In the genomic region with DNA sequence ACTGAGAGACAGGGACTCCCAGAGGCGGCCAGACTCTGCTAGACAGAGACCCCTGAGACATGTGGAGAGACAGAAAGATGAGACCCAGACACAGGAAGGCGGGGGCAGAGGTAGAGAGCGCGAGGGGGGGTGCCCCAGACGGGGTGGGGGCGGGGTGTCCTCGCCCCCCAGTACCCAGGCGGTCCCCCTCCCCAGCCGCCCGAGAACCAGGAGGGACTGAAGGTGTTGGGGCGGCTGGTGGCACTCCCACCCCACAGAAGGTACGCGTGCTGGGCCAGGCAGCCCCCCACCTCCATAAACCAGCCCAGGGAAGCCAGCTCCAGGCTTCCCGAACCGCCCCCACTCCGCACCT, we compare ENCODE assay signal across 2 cellular contexts.
TF ChIP-seq lines count a peak whose summit lies in the region.

No MANE protein-coding gene starts in this region.

TF ChIP-seq in SK-N-SH, 30 proteins besides CTCF, POLR2A, EP300 and RAD21 (continued from another document):
- TF ChIP-seq, protein P1, sequence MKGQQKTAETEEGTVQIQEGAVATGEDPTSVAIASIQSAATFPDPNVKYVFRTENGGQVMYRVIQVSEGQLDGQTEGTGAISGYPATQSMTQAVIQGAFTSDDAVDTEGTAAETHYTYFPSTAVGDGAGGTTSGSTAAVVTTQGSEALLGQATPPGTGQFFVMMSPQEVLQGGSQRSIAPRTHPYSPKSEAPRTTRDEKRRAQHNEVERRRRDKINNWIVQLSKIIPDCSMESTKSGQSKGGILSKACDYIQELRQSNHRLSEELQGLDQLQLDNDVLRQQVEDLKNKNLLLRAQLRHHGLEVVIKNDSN (IDR thresholded peaks at IDR 0.05; ENCODE audit: borderline replicate concordance, low read depth) = no peak
- TF ChIP-seq, protein P2, sequence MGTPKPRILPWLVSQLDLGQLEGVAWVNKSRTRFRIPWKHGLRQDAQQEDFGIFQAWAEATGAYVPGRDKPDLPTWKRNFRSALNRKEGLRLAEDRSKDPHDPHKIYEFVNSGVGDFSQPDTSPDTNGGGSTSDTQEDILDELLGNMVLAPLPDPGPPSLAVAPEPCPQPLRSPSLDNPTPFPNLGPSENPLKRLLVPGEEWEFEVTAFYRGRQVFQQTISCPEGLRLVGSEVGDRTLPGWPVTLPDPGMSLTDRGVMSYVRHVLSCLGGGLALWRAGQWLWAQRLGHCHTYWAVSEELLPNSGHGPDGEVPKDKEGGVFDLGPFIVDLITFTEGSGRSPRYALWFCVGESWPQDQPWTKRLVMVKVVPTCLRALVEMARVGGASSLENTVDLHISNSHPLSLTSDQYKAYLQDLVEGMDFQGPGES (IDR thresholded peaks at IDR 0.05; ENCODE audit: low read depth, low read length) = no peak
- TF ChIP-seq CHD2 (IDR thresholded peaks at IDR 0.05; ENCODE audit: low read length, partially characterized antibody) (no peak), TAF1 (IDR thresholded peaks at IDR 0.05; ENCODE audit: borderline replicate concordance, low read depth, low read length) (no peak), MXI1 (IDR thresholded peaks at IDR 0.05; ENCODE audit: low read depth, low read length) (no peak), TEAD4 (IDR thresholded peaks at IDR 0.05; ENCODE audit: borderline replicate concordance, insufficient read depth) (no peak), FOXJ3 (CRISPR knock-in tag; IDR thresholded peaks at IDR 0.05) (no peak), RFX5 (IDR thresholded peaks at IDR 0.05; ENCODE audit: low read length) (no peak), FOXM1 (IDR thresholded peaks at IDR 0.05; ENCODE audit: low read depth) (no peak), NFIC (IDR thresholded peaks at IDR 0.05; ENCODE audit: borderline replicate concordance) (no peak)
- TF ChIP-seq, protein P3, sequence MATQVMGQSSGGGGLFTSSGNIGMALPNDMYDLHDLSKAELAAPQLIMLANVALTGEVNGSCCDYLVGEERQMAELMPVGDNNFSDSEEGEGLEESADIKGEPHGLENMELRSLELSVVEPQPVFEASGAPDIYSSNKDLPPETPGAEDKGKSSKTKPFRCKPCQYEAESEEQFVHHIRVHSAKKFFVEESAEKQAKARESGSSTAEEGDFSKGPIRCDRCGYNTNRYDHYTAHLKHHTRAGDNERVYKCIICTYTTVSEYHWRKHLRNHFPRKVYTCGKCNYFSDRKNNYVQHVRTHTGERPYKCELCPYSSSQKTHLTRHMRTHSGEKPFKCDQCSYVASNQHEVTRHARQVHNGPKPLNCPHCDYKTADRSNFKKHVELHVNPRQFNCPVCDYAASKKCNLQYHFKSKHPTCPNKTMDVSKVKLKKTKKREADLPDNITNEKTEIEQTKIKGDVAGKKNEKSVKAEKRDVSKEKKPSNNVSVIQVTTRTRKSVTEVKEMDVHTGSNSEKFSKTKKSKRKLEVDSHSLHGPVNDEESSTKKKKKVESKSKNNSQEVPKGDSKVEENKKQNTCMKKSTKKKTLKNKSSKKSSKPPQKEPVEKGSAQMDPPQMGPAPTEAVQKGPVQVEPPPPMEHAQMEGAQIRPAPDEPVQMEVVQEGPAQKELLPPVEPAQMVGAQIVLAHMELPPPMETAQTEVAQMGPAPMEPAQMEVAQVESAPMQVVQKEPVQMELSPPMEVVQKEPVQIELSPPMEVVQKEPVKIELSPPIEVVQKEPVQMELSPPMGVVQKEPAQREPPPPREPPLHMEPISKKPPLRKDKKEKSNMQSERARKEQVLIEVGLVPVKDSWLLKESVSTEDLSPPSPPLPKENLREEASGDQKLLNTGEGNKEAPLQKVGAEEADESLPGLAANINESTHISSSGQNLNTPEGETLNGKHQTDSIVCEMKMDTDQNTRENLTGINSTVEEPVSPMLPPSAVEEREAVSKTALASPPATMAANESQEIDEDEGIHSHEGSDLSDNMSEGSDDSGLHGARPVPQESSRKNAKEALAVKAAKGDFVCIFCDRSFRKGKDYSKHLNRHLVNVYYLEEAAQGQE (IDR thresholded peaks at IDR 0.05; ENCODE audit: low read depth, low read length) = no peak
- TF ChIP-seq, protein P4, sequence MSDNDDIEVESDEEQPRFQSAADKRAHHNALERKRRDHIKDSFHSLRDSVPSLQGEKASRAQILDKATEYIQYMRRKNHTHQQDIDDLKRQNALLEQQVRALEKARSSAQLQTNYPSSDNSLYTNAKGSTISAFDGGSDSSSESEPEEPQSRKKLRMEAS (IDR thresholded peaks at IDR 0.05; ENCODE audit: low read depth) = no peak
- TF ChIP-seq, protein P5, sequence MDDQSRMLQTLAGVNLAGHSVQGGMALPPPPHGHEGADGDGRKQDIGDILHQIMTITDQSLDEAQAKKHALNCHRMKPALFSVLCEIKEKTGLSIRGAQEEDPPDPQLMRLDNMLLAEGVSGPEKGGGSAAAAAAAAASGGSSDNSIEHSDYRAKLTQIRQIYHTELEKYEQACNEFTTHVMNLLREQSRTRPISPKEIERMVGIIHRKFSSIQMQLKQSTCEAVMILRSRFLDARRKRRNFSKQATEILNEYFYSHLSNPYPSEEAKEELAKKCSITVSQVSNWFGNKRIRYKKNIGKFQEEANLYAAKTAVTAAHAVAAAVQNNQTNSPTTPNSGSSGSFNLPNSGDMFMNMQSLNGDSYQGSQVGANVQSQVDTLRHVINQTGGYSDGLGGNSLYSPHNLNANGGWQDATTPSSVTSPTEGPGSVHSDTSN (IDR thresholded peaks at IDR 0.05) = no peak

TF ChIP-seq in SK-N-SH treated with all-trans-retinoic acid at 6 μM for 48 hours, 23 proteins besides CTCF, POLR2A, EP300 and RAD21 (continued from another document):
- TF ChIP-seq, protein P6, sequence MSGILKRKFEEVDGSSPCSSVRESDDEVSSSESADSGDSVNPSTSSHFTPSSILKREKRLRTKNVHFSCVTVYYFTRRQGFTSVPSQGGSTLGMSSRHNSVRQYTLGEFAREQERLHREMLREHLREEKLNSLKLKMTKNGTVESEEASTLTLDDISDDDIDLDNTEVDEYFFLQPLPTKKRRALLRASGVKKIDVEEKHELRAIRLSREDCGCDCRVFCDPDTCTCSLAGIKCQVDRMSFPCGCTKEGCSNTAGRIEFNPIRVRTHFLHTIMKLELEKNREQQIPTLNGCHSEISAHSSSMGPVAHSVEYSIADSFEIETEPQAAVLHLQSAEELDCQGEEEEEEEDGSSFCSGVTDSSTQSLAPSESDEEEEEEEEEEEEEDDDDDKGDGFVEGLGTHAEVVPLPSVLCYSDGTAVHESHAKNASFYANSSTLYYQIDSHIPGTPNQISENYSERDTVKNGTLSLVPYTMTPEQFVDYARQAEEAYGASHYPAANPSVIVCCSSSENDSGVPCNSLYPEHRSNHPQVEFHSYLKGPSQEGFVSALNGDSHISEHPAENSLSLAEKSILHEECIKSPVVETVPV (CRISPR knock-in tag; IDR thresholded peaks at IDR 0.05) = no peak
- TF ChIP-seq ESRRG (CRISPR knock-in tag; IDR thresholded peaks at IDR 0.05) = no peak
- no peak for TF ChIP-seq ZNF565 (CRISPR knock-in tag; conservative IDR thresholded peaks at IDR 0.05; ENCODE audit: low read depth)
- no peak for TF ChIP-seq RARB (CRISPR knock-in tag; IDR thresholded peaks at IDR 0.05)
- TF ChIP-seq, protein P7, sequence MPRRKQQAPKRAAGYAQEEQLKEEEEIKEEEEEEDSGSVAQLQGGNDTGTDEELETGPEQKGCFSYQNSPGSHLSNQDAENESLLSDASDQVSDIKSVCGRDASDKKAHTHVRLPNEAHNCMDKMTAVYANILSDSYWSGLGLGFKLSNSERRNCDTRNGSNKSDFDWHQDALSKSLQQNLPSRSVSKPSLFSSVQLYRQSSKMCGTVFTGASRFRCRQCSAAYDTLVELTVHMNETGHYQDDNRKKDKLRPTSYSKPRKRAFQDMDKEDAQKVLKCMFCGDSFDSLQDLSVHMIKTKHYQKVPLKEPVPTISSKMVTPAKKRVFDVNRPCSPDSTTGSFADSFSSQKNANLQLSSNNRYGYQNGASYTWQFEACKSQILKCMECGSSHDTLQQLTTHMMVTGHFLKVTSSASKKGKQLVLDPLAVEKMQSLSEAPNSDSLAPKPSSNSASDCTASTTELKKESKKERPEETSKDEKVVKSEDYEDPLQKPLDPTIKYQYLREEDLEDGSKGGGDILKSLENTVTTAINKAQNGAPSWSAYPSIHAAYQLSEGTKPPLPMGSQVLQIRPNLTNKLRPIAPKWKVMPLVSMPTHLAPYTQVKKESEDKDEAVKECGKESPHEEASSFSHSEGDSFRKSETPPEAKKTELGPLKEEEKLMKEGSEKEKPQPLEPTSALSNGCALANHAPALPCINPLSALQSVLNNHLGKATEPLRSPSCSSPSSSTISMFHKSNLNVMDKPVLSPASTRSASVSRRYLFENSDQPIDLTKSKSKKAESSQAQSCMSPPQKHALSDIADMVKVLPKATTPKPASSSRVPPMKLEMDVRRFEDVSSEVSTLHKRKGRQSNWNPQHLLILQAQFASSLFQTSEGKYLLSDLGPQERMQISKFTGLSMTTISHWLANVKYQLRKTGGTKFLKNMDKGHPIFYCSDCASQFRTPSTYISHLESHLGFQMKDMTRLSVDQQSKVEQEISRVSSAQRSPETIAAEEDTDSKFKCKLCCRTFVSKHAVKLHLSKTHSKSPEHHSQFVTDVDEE (CRISPR knock-in tag; IDR thresholded peaks at IDR 0.05) = no peak
- no peak for TF ChIP-seq GLIS3 (CRISPR knock-in tag; IDR thresholded peaks at IDR 0.05)
- TF ChIP-seq, protein P8, sequence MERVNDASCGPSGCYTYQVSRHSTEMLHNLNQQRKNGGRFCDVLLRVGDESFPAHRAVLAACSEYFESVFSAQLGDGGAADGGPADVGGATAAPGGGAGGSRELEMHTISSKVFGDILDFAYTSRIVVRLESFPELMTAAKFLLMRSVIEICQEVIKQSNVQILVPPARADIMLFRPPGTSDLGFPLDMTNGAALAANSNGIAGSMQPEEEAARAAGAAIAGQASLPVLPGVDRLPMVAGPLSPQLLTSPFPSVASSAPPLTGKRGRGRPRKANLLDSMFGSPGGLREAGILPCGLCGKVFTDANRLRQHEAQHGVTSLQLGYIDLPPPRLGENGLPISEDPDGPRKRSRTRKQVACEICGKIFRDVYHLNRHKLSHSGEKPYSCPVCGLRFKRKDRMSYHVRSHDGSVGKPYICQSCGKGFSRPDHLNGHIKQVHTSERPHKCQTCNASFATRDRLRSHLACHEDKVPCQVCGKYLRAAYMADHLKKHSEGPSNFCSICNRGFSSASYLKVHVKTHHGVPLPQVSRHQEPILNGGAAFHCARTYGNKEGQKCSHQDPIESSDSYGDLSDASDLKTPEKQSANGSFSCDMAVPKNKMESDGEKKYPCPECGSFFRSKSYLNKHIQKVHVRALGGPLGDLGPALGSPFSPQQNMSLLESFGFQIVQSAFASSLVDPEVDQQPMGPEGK (CRISPR knock-in tag; IDR thresholded peaks at IDR 0.05; ENCODE audit: borderline replicate concordance) = no peak
- no peak for TF ChIP-seq CSDC2 (CRISPR knock-in tag; IDR thresholded peaks at IDR 0.05)
- TF ChIP-seq ZC3H10 (CRISPR knock-in tag; IDR thresholded peaks at IDR 0.05) = no peak
- no peak for TF ChIP-seq TOX (CRISPR knock-in tag; IDR thresholded peaks at IDR 0.05; ENCODE audit: borderline replicate concordance)
TF ChIP-seq in SK-N-SH treated with all-trans-retinoic acid at 6 μM for 48 hours: peak in this region for 0.
